ENCODE assay signal across 20 cellular contexts in the genomic region with DNA sequence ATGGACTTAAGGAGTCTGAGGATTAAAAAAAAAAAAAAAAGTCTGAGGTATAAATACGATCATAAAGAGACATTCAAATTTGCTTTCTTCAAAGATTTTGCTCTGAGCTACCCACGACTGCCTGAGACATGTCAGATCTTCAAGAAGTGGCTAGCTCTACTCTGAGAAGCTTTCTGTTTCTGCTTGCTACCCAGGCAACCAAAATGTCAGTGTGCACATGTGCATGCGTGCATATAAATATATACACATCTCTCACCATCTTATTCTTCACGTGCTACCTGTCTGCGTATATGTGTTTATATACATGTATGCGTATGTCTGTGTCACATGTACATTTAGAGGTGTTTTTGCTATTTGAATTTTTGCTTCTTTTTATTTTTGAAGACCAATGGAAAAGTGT.
"Had no signal": no experiment of that assay in that cellular context is flagged by ENCODE, and none has a peak within 500 bp of the region (broad histone marks: within the 10 kb centered on the region; RNA-seq: fewer than 3 reads in every experiment).

No MANE protein-coding gene starts in this region.

- H3K4me1 ChIP-seq: body of pancreas, right lobe of liver had no signal

- H3K4me3 ChIP-seq: body of pancreas, heart left ventricle, lung, mucosa of descending colon, right lobe of liver, thoracic aorta had no signal

- ATAC-seq: activated CD8-positive, alpha-beta memory T cell treated with anti-CD3 and anti-CD28 coated beads, Interleukin-2, amount 10 ng/mL, durations not matched to agents 7 days and 5 days; activated CD8-positive, alpha-beta T cell treated with anti-CD3 and anti-CD28 coated beads, Interleukin-2, amount 10 ng/mL, durations not matched to agents 7 days and 5 days; activated naive CD4-positive, alpha-beta T cell treated with anti-CD3 and anti-CD28 coated beads, Interleukin-2, amount 50 U/mL, for 72 hours; heart left ventricle; natural killer cell treated with Interleukin-12 subunit alpha and Interleukin-12 subunit beta and Interleukin-15 and Interleukin-18, amount 100 ng/mL, for 72 hours; stimulated activated naive CD8-positive, alpha-beta T cell treated with anti-CD3 and anti-CD28 coated beads, Interleukin-15, Interleukin-2, amounts not matched to agents 100 U/mL and 50 U/mL, for 24 hours had no signal

- DNase-seq: activated B cell treated with CpG ODN at 0.5 μM for 24 hours; activated CD8-positive, alpha-beta memory T cell treated with anti-CD3 and anti-CD28 coated beads, Interleukin-2, amount 10 ng/mL, durations not matched to agents 7 days and 5 days; activated CD8-positive, alpha-beta T cell treated with anti-CD3 and anti-CD28 coated beads, Interleukin-2, amount 10 ng/mL, durations not matched to agents 7 days and 5 days; activated naive CD4-positive, alpha-beta T cell; activated T-cell treated with anti-CD3 and anti-CD28 coated beads, Interleukin-2, amount 50 U/mL, for 48 hours; aorta; effector CD8-positive, alpha-beta T cell; erythroblast; mucosa of descending colon; stimulated activated CD4-positive, alpha-beta T cell treated with anti-CD3 and anti-CD28 coated beads, Interleukin-4, amount 100 ng/mL, for 1 hour; stimulated activated naive CD8-positive, alpha-beta T cell treated with anti-CD3 and anti-CD28 coated beads, Interleukin-15, Interleukin-2, amounts not matched to agents 100 U/mL and 50 U/mL, for 24 hours; T-helper 2 cell had no signal

- H3K9me3 ChIP-seq: body of pancreas, heart left ventricle, mucosa of descending colon, right lobe of liver, thoracic aorta had no signal

- H3K36me3 ChIP-seq: heart left ventricle, right lobe of liver, thoracic aorta had no signal

- H3K27me3 ChIP-seq: body of pancreas, foreskin keratinocyte, heart left ventricle, right lobe of liver had no signal

- H3K27ac ChIP-seq: body of pancreas, foreskin keratinocyte, heart left ventricle, right lobe of liver, thoracic aorta had no signal
